In the genomic region with DNA sequence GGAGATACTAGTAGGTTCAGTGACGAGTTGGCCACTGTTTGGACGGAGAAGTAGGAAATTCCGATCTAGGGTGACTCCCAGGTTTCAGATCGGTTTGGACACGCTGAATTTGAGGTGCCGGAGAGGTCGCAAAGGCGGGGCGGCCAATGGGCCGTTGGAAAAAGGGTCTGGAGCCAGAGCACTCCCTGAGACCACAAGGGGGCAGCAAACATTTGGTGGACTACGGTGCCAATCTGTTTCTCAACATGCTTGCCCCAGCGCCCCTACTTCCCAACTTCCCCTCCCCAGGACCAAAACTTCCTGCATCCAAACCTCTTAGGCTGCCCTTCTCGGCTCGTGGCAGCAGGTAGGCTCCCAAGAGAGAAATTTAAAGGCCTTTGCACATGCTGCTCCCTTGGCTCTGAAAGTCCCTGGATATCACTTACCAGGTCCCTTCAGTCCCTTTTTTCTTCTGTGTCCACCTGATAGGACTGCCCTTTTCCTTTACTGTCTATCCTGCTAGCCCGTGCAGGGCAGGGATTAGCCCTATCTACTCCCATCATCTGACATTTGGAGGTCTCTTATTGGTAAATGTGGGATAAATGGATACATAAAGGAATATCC, we compare ENCODE assay signal across 8 cellular contexts. TPM values are rescaled to one million over a fixed set of nuclear protein-coding genes. Genes with fewer than 3 reads are reported as not detected.
DNase-seq lines count a peak whose midpoint lies in the region; ATAC-seq and TF ChIP-seq lines count a peak whose summit lies in the region.

No MANE protein-coding gene starts in this region.

- peak overlapping the region; percentile 94 for H3K9ac ChIP-seq in SK-N-MC (ENCODE audit: insufficient read length)

- H3K4me3 Mint-ChIP-seq in activated naive CD4-positive, alpha-beta T cell treated with anti-CD3 and anti-CD28 coated beads, Interleukin-2, amount 50 U/mL, for 24 hours = peak overlapping the region; percentile 92
- peak overlapping the region; percentile 93 for H3K4me3 Mint-ChIP-seq in type B pancreatic cell

- peak; percentile 67 for ATAC-seq in omental fat pad (ENCODE audit: low FRiP score)

- peak overlapping the region; percentile 71 for H3K27ac Mint-ChIP-seq in activated naive CD4-positive, alpha-beta T cell treated with anti-CD3 and anti-CD28 coated beads, Interleukin-2, amount 50 U/mL, for 24 hours
- H3K27ac Mint-ChIP-seq in type B pancreatic cell = peak overlapping the region; percentile 85

- H3K27ac ChIP-seq in 22Rv1 (peak overlapping the region; percentile 88), SK-N-MC (no peak overlapping the region)

- TF ChIP-seq CTCF in 22Rv1 (IDR thresholded peaks at IDR 0.05) (peak; percentile 98), GM12875 (IDR thresholded peaks at IDR 0.05; ENCODE audit: borderline replicate concordance, insufficient read depth, low read depth, low read length) (peak; percentile 82), omental fat pad (IDR thresholded peaks at IDR 0.05) (peak in 2 of 3 donors; percentile 12 to 28), type B pancreatic cell (conservative IDR thresholded peaks at IDR 0.05) (peak; percentile 93)

- no peaks in the 10 kb centered on the region for H3K27me3 Mint-ChIP-seq in activated naive CD4-positive, alpha-beta T cell treated with anti-CD3 and anti-CD28 coated beads, Interleukin-2, amount 50 U/mL, for 24 hours
- no peaks in the 10 kb centered on the region for H3K27me3 Mint-ChIP-seq in type B pancreatic cell

- H3K4me3 ChIP-seq in GM12875 (ENCODE audit: low read depth, low read length) = peak overlapping the region; percentile 89
- peak overlapping the region; percentile 87 for H3K4me3 ChIP-seq in SK-N-MC

- H3K36me3 ChIP-seq in SK-N-MC (ENCODE audit: insufficient read depth, low read length) = peaks cover 6% of the 10 kb centered on the region; the same call in 1 of the 2 replicates

- DNase-seq in M059J (ENCODE audit: low read depth) (peak; percentile 83), SK-N-MC (ENCODE audit: low read depth, low spot score) (no peak), glomerular visceral epithelial cell (ENCODE audit: extremely low spot score) (peak; percentile 73), omental fat pad (ENCODE audit: low spot score) (peak; percentile 71), type B pancreatic cell (ENCODE audit: extremely low spot score, unreplicated experiment) (peak; percentile 80)

- peaks cover 26% of the 10 kb centered on the region for H3K4me1 Mint-ChIP-seq in activated naive CD4-positive, alpha-beta T cell treated with anti-CD3 and anti-CD28 coated beads, Interleukin-2, amount 50 U/mL, for 24 hours
- peaks cover 23% of the 10 kb centered on the region for H3K4me1 Mint-ChIP-seq in type B pancreatic cell (ENCODE audit: unreplicated experiment)

- H3K36me3 Mint-ChIP-seq in activated naive CD4-positive, alpha-beta T cell treated with anti-CD3 and anti-CD28 coated beads, Interleukin-2, amount 50 U/mL, for 24 hours = peaks cover 7% of the 10 kb centered on the region
- peaks cover 11% of the 10 kb centered on the region for H3K36me3 Mint-ChIP-seq in type B pancreatic cell

- H3K9me3 ChIP-seq in SK-N-MC (ENCODE audit: low read depth, low read length) = no peaks in the 10 kb centered on the region

- H3K9me3 Mint-ChIP-seq in activated naive CD4-positive, alpha-beta T cell treated with anti-CD3 and anti-CD28 coated beads, Interleukin-2, amount 50 U/mL, for 24 hours = no peaks in the 10 kb centered on the region
- H3K9me3 Mint-ChIP-seq in type B pancreatic cell = no peaks in the 10 kb centered on the region

RNA-seq across cellular contexts. Expression of gene RPP25L, which starts 1.0 kb away (rescaled TPM):
- total RNA-seq in M059J (2014; rRNA removed; shearing (Covaris generic)) = 16.7 and 23.3 TPM in 2 replicates
- total RNA-seq in omental fat pad (10 to 100 TPM; 13.3 to 28.1 (median 23.1) TPM), type B pancreatic cell (ENCODE audit: low replicate concordance) (30.2 and 31.8 TPM in 2 replicates)

RNA-seq across cellular contexts. Expression of gene DCTN3, which starts 7.4 kb away (rescaled TPM):
- 159 and 180 TPM in 2 replicates for total RNA-seq in M059J (2014; rRNA removed; shearing (Covaris generic))
- 10 to 100 TPM; 46.5 to 93.8 (median 75.0) TPM for total RNA-seq in omental fat pad
- 81.6 and 93.4 TPM in 2 replicates for total RNA-seq in type B pancreatic cell (ENCODE audit: low replicate concordance)

RNA-seq across cellular contexts. Expression of gene ARID3C, which starts 16.0 kb away (rescaled TPM):
- total RNA-seq in M059J (2014; rRNA removed; shearing (Covaris generic)) = not detected in 2 replicates
- total RNA-seq in omental fat pad (not detected), type B pancreatic cell (ENCODE audit: low replicate concordance) (0.26 TPM in 1 of 2 replicates, not detected in the other)

RNA-seq across cellular contexts. Expression of gene CNTFR, which starts 23.4 kb away (rescaled TPM):
- total RNA-seq in M059J (2014; rRNA removed; shearing (Covaris generic)) = 0.05 and 0.07 TPM in 2 replicates
- total RNA-seq in omental fat pad = 10 to 100 TPM; 41.9 to 81.5 (median 60.4) TPM
- 3.5 and 24.2 TPM in 2 replicates for total RNA-seq in type B pancreatic cell (ENCODE audit: low replicate concordance)

RNA-seq across cellular contexts. Expression of gene SIGMAR1, which starts 24.7 kb away (rescaled TPM):
- 108 and 115 TPM in 2 replicates for total RNA-seq in M059J (2014; rRNA removed; shearing (Covaris generic))
- total RNA-seq in omental fat pad (10 to 100 TPM; 72.9 to 88.6 (median 73.2) TPM), type B pancreatic cell (ENCODE audit: low replicate concordance) (59.0 and 79.7 TPM in 2 replicates)

Comparison
In these comparisons a context has a peak if more than half of its experiments do, and no peak if none do; other contexts are left out.
1. CTCF ChIP-seq: peak in every context shown above with its lines; median percentile 98 in 22Rv1; 93 in type B pancreatic cell; 82 in GM12875; 20 in omental fat pad.